In genomic region chr9:93955356-93956182, GRCh38 we compare ENCODE assay signal across 9 cellular contexts. TPM values are rescaled to one million over a fixed set of nuclear protein-coding genes. Genes with fewer than 3 reads are reported as not detected.
DNase-seq lines count a peak whose midpoint lies in the region; ATAC-seq and TF ChIP-seq lines count a peak whose summit lies in the region.
"Had no signal": no experiment of that assay in that cellular context is flagged by ENCODE, and none has a peak within 500 bp of the region (broad histone marks: within the 10 kb centered on the region; RNA-seq: fewer than 3 reads in every experiment).

No MANE protein-coding gene starts in this region.

- no peaks in the 10 kb centered on the region for H3F3A ChIP-seq in PC-3 (ENCODE audit: low read length, unreplicated experiment)

- CTCF ChIA-PET in activated CD4-positive, alpha-beta T cell treated with anti-CD3 and anti-CD28 coated beads for 36 hours (lab: Charles Lee) = interaction anchor here (0.7 to 1.2 kb wide), 3 partner anchors 8 to 259 kb away, joined by 3 to 6 read pairs (median 3); no protein-coding TSS in a partner anchor
- CTCF ChIA-PET in PC-3 (lab: Charles Lee) = no interaction called here

- H3K27me3 ChIP-seq in iPS-18a (ENCODE audit: control insufficient read depth, insufficient read depth, low read length) (peaks cover 97% of the 10 kb centered on the region), thymus (ENCODE audit: control insufficient read depth, insufficient read depth) (peaks cover 98% of the 10 kb centered on the region), PC-3 (ENCODE audit: low read length) (peaks cover 17% of the 10 kb centered on the region), tibial nerve (peaks cover 3 to 96% of the 10 kb centered on the region in 2 donors)

- H2AFZ ChIP-seq in PC-3 (ENCODE audit: low read length) = no peak overlapping the region

- peak; percentile 76 for DNase-seq in activated CD4-positive, alpha-beta T cell treated with anti-CD3 and anti-CD28 coated beads for 36 hours
- no peak for DNase-seq in activated CD4-positive, alpha-beta T cell treated with anti-CD3 and anti-CD28 coated beads for 1 hour
- peak; percentile 77 for DNase-seq in activated CD4-positive, alpha-beta T cell treated with anti-CD3 and anti-CD28 coated beads, Interleukin-2, amount 10 ng/mL, durations not matched to agents 24 days and 14 days
- DNase-seq in sciatic nerve (ENCODE audit: low spot score) (no peak), PC-3 (no peak), tibial nerve (ENCODE audit: low spot score in 2 of 2) (no peak)

- intact Hi-C loops in activated CD4-positive, alpha-beta T cell treated with anti-CD3 and anti-CD28 coated beads for 36 hours (cut with DNase I, micrococcal nuclease) = no loop called here
- intact Hi-C loops in activated CD4-positive, alpha-beta T cell treated with anti-CD3 and anti-CD28 coated beads, Interleukin-2, amount 10 ng/mL, durations not matched to agents 24 days and 14 days (cut with micrococcal nuclease) = no loop called here
- intact Hi-C loops in sciatic nerve (cut with DNase I) (no loop called here), PC-3 (cut with micrococcal nuclease) (no loop called here)

- H3K9me3 Mint-ChIP-seq in activated CD4-positive, alpha-beta T cell treated with anti-CD3 and anti-CD28 coated beads for 36 hours (ENCODE audit: low read depth) = no peaks in the 10 kb centered on the region
- H3K9me3 Mint-ChIP-seq in activated CD4-positive, alpha-beta T cell treated with anti-CD3 and anti-CD28 coated beads, Interleukin-2, amount 10 ng/mL, durations not matched to agents 24 days and 14 days = peaks cover 6% of the 10 kb centered on the region

- BruUV-seq in PC-3 (replicated peaks; lab: Mats Ljungman, UMichigan) = no TSS peak

- peak; percentile 57 for ATAC-seq in activated CD4-positive, alpha-beta T cell treated with anti-CD3 and anti-CD28 coated beads for 36 hours
- ATAC-seq in sciatic nerve (no peak), PC-3 (no peak)

- TF ChIP-seq CTCF in PC-3 (conservative IDR thresholded peaks at IDR 0.05; ENCODE audit: low read depth, low read length) (no peak), tibial nerve (IDR thresholded peaks at IDR 0.05) (no peak)

- POLR2A ChIA-PET in activated CD4-positive, alpha-beta T cell treated with anti-CD3 and anti-CD28 coated beads for 36 hours (lab: Charles Lee) = no interaction called here
- POLR2A ChIA-PET in PC-3 (lab: Charles Lee; ENCODE audit: unreplicated experiment) = no interaction called here

- peak overlapping the region; percentile 67 for H3K4me3 Mint-ChIP-seq in activated CD4-positive, alpha-beta T cell treated with anti-CD3 and anti-CD28 coated beads for 36 hours
- H3K4me3 Mint-ChIP-seq in activated CD4-positive, alpha-beta T cell treated with anti-CD3 and anti-CD28 coated beads, Interleukin-2, amount 10 ng/mL, durations not matched to agents 24 days and 14 days = peak overlapping the region; percentile 88

- H3K36me3 ChIP-seq in iPS-18a (ENCODE audit: control insufficient read depth, low read depth, low read length) (no peaks in the 10 kb centered on the region), thymus (ENCODE audit: control insufficient read depth, insufficient read depth) (no peaks in the 10 kb centered on the region), PC-3 (ENCODE audit: low read depth, low read length) (no peaks in the 10 kb centered on the region), tibial nerve (no peaks in the 10 kb centered on the region)

- H3K4me1 Mint-ChIP-seq in activated CD4-positive, alpha-beta T cell treated with anti-CD3 and anti-CD28 coated beads for 36 hours = peaks cover 43% of the 10 kb centered on the region
- peaks cover 31% of the 10 kb centered on the region for H3K4me1 Mint-ChIP-seq in activated CD4-positive, alpha-beta T cell treated with anti-CD3 and anti-CD28 coated beads, Interleukin-2, amount 10 ng/mL, durations not matched to agents 24 days and 14 days

- TF ChIP-seq POLR2A in tibial nerve (IDR thresholded peaks at IDR 0.05) = no peak

- no peaks in the 10 kb centered on the region for H3K9me2 ChIP-seq in PC-3 (replicated peaks; ENCODE audit: low read length)

- H3K9ac ChIP-seq in iPS-18a (ENCODE audit: low read length) = no peak overlapping the region
- no peak overlapping the region for H3K9ac ChIP-seq in PC-3 (ENCODE audit: low read length)

- no peaks in the 10 kb centered on the region for H3K9me3 ChIP-seq in iPS-18a (ENCODE audit: control insufficient read depth, low read depth, low read length)
- peaks cover 2% of the 10 kb centered on the region for H3K9me3 ChIP-seq in thymus (ENCODE audit: control insufficient read depth)
- no peaks in the 10 kb centered on the region for H3K9me3 ChIP-seq in PC-3 (ENCODE audit: low read length)
- H3K9me3 ChIP-seq in tibial nerve = no peaks in the 10 kb centered on the region

- H3K36me3 Mint-ChIP-seq in activated CD4-positive, alpha-beta T cell treated with anti-CD3 and anti-CD28 coated beads for 36 hours (ENCODE audit: low read depth) = no peaks in the 10 kb centered on the region
- peaks cover 9% of the 10 kb centered on the region for H3K36me3 Mint-ChIP-seq in activated CD4-positive, alpha-beta T cell treated with anti-CD3 and anti-CD28 coated beads, Interleukin-2, amount 10 ng/mL, durations not matched to agents 24 days and 14 days (ENCODE audit: low read depth)

- 4% methylated on average over 57 of the region's 57 CpGs for WGBS in thymus
- 2% methylated on average over 46 to 54 of the region's 57 CpGs for WGBS in tibial nerve, 2 donors

- TF ChIP-seq EP300 in tibial nerve (IDR thresholded peaks at IDR 0.05) = no peak

- H3K4me2 ChIP-seq in PC-3 (ENCODE audit: low read length) = no peak overlapping the region

- peaks cover 62% of the 10 kb centered on the region for H3K27me3 Mint-ChIP-seq in activated CD4-positive, alpha-beta T cell treated with anti-CD3 and anti-CD28 coated beads for 36 hours
- peaks cover 69% of the 10 kb centered on the region for H3K27me3 Mint-ChIP-seq in activated CD4-positive, alpha-beta T cell treated with anti-CD3 and anti-CD28 coated beads, Interleukin-2, amount 10 ng/mL, durations not matched to agents 24 days and 14 days

- no peak overlapping the region for H3K27ac ChIP-seq in iPS-18a (ENCODE audit: low read length)
- no peak overlapping the region for H3K27ac ChIP-seq in thymus (ENCODE audit: low read depth)
- H3K27ac ChIP-seq in PC-3 (ENCODE audit: low read length) = no peak overlapping the region
- no peak overlapping the region for H3K27ac ChIP-seq in tibial nerve

- H4K20me1 ChIP-seq in PC-3 (ENCODE audit: low read length) = no peaks in the 10 kb centered on the region

- peaks cover 30% of the 10 kb centered on the region for H3K4me1 ChIP-seq in iPS-18a (ENCODE audit: control insufficient read depth, low read depth, low read length)
- no peaks in the 10 kb centered on the region for H3K4me1 ChIP-seq in thymus (ENCODE audit: control insufficient read depth, insufficient read depth, low read length)
- H3K4me1 ChIP-seq in PC-3 (ENCODE audit: insufficient read depth, low read length) = peaks cover 3% of the 10 kb centered on the region; the same call in 1 of the 2 replicates
- peaks cover 0 to 81% (median 50%) of the 10 kb centered on the region in 4 donors for H3K4me1 ChIP-seq in tibial nerve

- H3K4me3 ChIP-seq in iPS-18a (ENCODE audit: low read length) (peak overlapping the region; percentile 64), thymus (ENCODE audit: low read length) (peak overlapping the region; percentile 14), PC-3 (ENCODE audit: low read length) (no peak overlapping the region), tibial nerve (peak overlapping the region in 2 of 4 donors; percentile 12 to 42)

- no peaks in the 10 kb centered on the region for H3K79me2 ChIP-seq in PC-3 (ENCODE audit: low read length)

- H3K27ac Mint-ChIP-seq in activated CD4-positive, alpha-beta T cell treated with anti-CD3 and anti-CD28 coated beads for 36 hours = no peak overlapping the region
- H3K27ac Mint-ChIP-seq in activated CD4-positive, alpha-beta T cell treated with anti-CD3 and anti-CD28 coated beads, Interleukin-2, amount 10 ng/mL, durations not matched to agents 24 days and 14 days = peak overlapping the region; percentile 25

RNA-seq across cellular contexts. Expression of gene BARX1, which starts 0.4 kb away (rescaled TPM):
- 1 to 10 TPM; 1.8 to 1.9 TPM for total RNA-seq in activated CD4-positive, alpha-beta T cell treated with anti-CD3 and anti-CD28 coated beads for 36 hours
- 0.50 and 0.61 TPM in 2 replicates for total RNA-seq in activated CD4-positive, alpha-beta T cell treated with anti-CD3 and anti-CD28 coated beads, Interleukin-2, amount 10 ng/mL, durations not matched to agents 24 days and 14 days
- polyA plus RNA-seq in thymus = 0.55 TPM
- total RNA-seq in sciatic nerve = not detected
- not detected in 2 replicates for total RNA-seq in PC-3 (2014; rRNA removed)
- total RNA-seq in tibial nerve = not detected
- total RNA-seq: RPMI7951 had no signal

Comparison
In these comparisons a context has a peak if more than half of its experiments do, and no peak if none do; other contexts are left out.
1. DNase-seq: peak in activated CD4-positive, alpha-beta T cell treated with anti-CD3 and anti-CD28 coated beads for 36 hours (single experiment) and activated CD4-positive, alpha-beta T cell treated with anti-CD3 and anti-CD28 coated beads, Interleukin-2, amount 10 ng/mL, durations not matched to agents 24 days and 14 days (single experiment); none in activated CD4-positive, alpha-beta T cell treated with anti-CD3 and anti-CD28 coated beads for 1 hour (single experiment), sciatic nerve (single experiment), PC-3 (single experiment) and tibial nerve (0 of 2).